ENCODE assay signal across 18 cellular contexts in the genomic region with DNA sequence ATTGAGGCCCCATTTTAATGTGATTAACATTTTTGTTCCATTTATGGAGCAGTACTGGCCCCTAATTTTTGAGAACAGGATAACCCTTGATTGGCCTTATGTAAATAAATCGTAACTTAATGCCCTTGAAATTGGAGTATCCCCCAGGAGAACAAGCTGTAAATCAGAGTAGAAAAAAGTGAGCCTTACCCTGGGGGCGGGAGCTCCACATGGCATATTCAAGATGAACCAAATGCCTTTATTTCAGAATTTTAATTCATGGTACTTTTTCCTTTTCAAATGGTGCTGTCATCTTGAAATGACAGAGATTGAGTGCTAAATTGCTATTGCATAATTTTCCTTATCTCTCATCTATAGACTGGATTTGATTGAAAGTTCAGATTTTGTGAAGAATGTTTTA.
"Had no signal": no experiment of that assay in that cellular context is flagged by ENCODE, and none has a peak within 500 bp of the region (broad histone marks: within the 10 kb centered on the region; RNA-seq: fewer than 3 reads in every experiment).

No MANE protein-coding gene starts in this region.

- H3K27me3 ChIP-seq: gastroesophageal sphincter, tibial nerve, uterus had no signal

- ATAC-seq: activated CD4-positive, alpha-beta T cell treated with anti-CD3 and anti-CD28 coated beads for 36 hours; activated naive CD4-positive, alpha-beta T cell treated with anti-CD3 and anti-CD28 coated beads, Interleukin-2, amount 50 U/mL, for 72 hours; activated T-cell treated with anti-CD3 and anti-CD28 coated beads, Interleukin-2, amount 50 U/mL, for 4 hours; gastroesophageal sphincter; left lobe of liver; naive thymus-derived CD8-positive, alpha-beta T cell; stimulated activated naive B cell treated with anti-CD40 and anti-IgM and Interleukin-4, amounts not matched to agents 10 μg/mL and 1 μg/mL and 100 μg/mL, for 72 hours had no signal

- H3K36me3 ChIP-seq: gastroesophageal sphincter, tibial nerve, uterus had no signal

- H3K4me3 ChIP-seq: gastroesophageal sphincter, skin epidermis, tibial nerve, uterus had no signal

- DNase-seq: activated CD4-positive, alpha-beta memory T cell treated with anti-CD3 and anti-CD28 coated beads for 36 hours; activated CD4-positive, alpha-beta T cell treated with anti-CD3 and anti-CD28 coated beads for 36 hours; activated effector memory CD4-positive, alpha-beta T cell treated with Interleukin-2 at 50 U/mL for 16 hours; activated T-cell treated with anti-CD3 and anti-CD28 coated beads, Interleukin-2, amount 50 U/mL, for 4 hours; erythroblast; islet precursor cell; naive thymus-derived CD8-positive, alpha-beta T cell; posterior cingulate gyrus; stimulated activated CD4-positive, alpha-beta T cell treated with anti-CD3 and anti-CD28 coated beads, Interleukin-15, amount 100 ng/mL, for 24 hours; stimulated activated CD4-positive, alpha-beta T cell treated with anti-CD3 and anti-CD28 coated beads, Interleukin-4, amount 100 ng/mL, for 1 hour; stimulated activated naive B cell treated with anti-CD40 and anti-IgM and Interleukin-4, amounts not matched to agents 10 μg/mL and 1 μg/mL and 100 μg/mL, for 72 hours; uterus had no signal

- H3K4me1 ChIP-seq: gastroesophageal sphincter, tibial nerve, uterus had no signal

- H3K27ac ChIP-seq: gastroesophageal sphincter, skin epidermis, tibial nerve, uterus had no signal

- H3K9me3 ChIP-seq: gastroesophageal sphincter, tibial nerve, uterus had no signal

- FAIRE-seq: colon had no signal
